ENCODE assay signal across 8 cellular contexts in the genomic region with DNA sequence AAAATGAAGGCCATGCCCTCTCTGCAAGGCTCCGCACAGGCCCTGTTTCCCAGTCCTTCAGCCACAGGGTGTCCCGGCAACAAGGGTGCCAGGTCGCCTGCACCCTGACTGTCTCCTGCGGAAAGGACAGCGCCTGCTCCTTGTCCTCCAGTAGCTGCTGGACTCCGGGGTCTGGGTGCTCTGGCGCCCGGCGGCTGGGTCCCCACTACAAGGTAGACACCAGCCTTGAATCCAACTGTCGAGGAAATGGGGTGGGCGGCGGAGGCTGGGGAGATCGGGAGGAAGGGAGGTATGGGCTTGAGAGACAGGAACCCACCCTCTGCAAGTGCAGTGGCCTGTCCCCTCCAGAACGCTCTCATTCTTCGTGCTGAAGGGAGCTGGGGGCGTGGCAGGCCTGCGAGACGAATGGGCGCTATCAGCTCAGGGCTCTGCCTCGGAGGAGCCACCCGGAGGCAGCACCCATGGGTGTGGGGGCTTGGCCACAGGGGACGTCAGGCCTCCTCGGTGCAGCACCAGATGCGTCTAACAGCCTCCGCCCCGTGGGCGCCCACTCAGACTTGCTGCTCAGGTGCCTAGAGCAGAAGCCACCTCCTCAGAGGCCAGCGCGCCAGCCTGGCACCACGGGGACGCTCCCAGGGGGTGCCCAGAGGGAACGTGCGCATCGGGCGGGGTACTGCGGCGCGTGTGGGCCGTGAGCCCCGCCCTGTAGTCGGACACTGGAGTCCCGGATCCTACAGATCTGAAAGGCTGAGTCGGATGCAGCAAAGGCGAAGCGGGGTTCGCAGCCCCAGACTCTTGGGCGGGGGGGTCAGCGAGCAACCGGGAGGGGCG. TPM values are rescaled to one million over a fixed set of nuclear protein-coding genes. Genes with fewer than 3 reads are reported as not detected.
A peak's percentile ranks its signal among the peaks of the same experiment; 100 is the strongest.
DNase-seq lines count a peak whose midpoint lies in the region; ATAC-seq and TF ChIP-seq lines count a peak whose summit lies in the region.

No MANE protein-coding gene starts in this region.

- no peak overlapping the region for H3K9ac ChIP-seq in rectal smooth muscle tissue (ENCODE audit: low read length)

- POLR2A ChIA-PET in RWPE1 (lab: Yijun Ruan, JAX; ENCODE audit: low non-redundant PET): interaction anchor here (1.0 to 1.6 kb wide), 2 partner anchors 14 to 17 kb away, joined by 5 read pairs; no protein-coding TSS in a partner anchor

- H3K9me3 ChIP-seq in heart left ventricle: no peaks in the 10 kb centered on the region

- WGBS in heart left ventricle, 4 donors: 15 to 66% (median 27%) methylated on average over 12 to 50 of the region's 50 CpGs

- peak overlapping the region; percentile 82 for H3K4me3 Mint-ChIP-seq in activated naive CD4-positive, alpha-beta T cell treated with anti-CD3 and anti-CD28 coated beads for 36 hours

- no peaks in the 10 kb centered on the region for H3K9me3 Mint-ChIP-seq in activated naive CD4-positive, alpha-beta T cell treated with anti-CD3 and anti-CD28 coated beads for 36 hours

- H3K36me3 ChIP-seq in heart left ventricle (no peaks in the 10 kb centered on the region), rectal smooth muscle tissue (ENCODE audit: control insufficient read depth, insufficient read depth, low read length) (no peaks in the 10 kb centered on the region)

- peaks cover 75% of the 10 kb centered on the region for H3K4me1 Mint-ChIP-seq in activated naive CD4-positive, alpha-beta T cell treated with anti-CD3 and anti-CD28 coated beads for 36 hours (ENCODE audit: low read depth)

- H3K4me1 ChIP-seq in heart left ventricle (peaks cover 5 to 69% (median 37%) of the 10 kb centered on the region in 12 donors), rectal smooth muscle tissue (ENCODE audit: control insufficient read depth, insufficient read depth, low read length) (peaks cover 6% of the 10 kb centered on the region)

- intact Hi-C loops in activated naive CD4-positive, alpha-beta T cell treated with anti-CD3 and anti-CD28 coated beads for 36 hours (cut with micrococcal nuclease): no loop called here
- intact Hi-C loops in heart left ventricle (cut with DNase I): loop anchor here in 1 of 10 donors (5.0 kb wide), 1 partner anchor 46 kb away; a partner anchor contains a TSS

- H3K27ac ChIP-seq in RWPE1 (peak overlapping the region; percentile 89), heart left ventricle (peak overlapping the region; percentile 77 to 96 (median 89)), rectal smooth muscle tissue (ENCODE audit: low read depth, low read length) (peak overlapping the region; percentile 83)

- H3K27me3 ChIP-seq in heart left ventricle: no peaks in the 10 kb centered on the region
- no peaks in the 10 kb centered on the region for H3K27me3 ChIP-seq in rectal smooth muscle tissue (ENCODE audit: control insufficient read depth, insufficient read depth, low read length)

- ATAC-seq in GM18520 (IDR thresholded peaks at IDR 0.05; ENCODE audit: unreplicated experiment) (peak; percentile 64), HG03025 (IDR thresholded peaks at IDR 0.05; ENCODE audit: low FRiP score, unreplicated experiment) (peak; percentile 37), heart left ventricle (peak; percentile 12 to 67 (median 50))

- DNase-seq in AG08395 (ENCODE audit: low spot score) (peak; percentile 53), RWPE1 (ENCODE audit: low spot score) (peak; percentile 63), heart left ventricle (peak; percentile 48 to 84 (median 63)), GDM1 (lab: John Stamatoyannopoulos, UW) (no peak)
- peak; percentile 83 for DNase-seq in activated naive CD4-positive, alpha-beta T cell treated with anti-CD3 and anti-CD28 coated beads for 36 hours

- peak overlapping the region; percentile 88 for H3K27ac Mint-ChIP-seq in activated naive CD4-positive, alpha-beta T cell treated with anti-CD3 and anti-CD28 coated beads for 36 hours

- CTCF ChIA-PET in RWPE1 (lab: Yijun Ruan, JAX): interaction anchor here (0.5 kb wide), 1 partner anchor 117 kb away, joined by 3 read pairs; no protein-coding TSS in a partner anchor
- CTCF ChIA-PET in activated naive CD4-positive, alpha-beta T cell treated with anti-CD3 and anti-CD28 coated beads for 36 hours (lab: Charles Lee): interaction anchor here (1.1 to 1.6 kb wide), 2 partner anchors 14 to 68 kb away, joined by 3 to 7 read pairs; no protein-coding TSS in a partner anchor

- TF ChIP-seq CTCF in RWPE1 (conservative IDR thresholded peaks at IDR 0.05; ENCODE audit: low read depth): no peak
- TF ChIP-seq CTCF in heart left ventricle (IDR thresholded peaks at IDR 0.05): no peak

- TF ChIP-seq POLR2A in heart left ventricle (IDR thresholded peaks at IDR 0.05): no peak

- no peaks in the 10 kb centered on the region for H3K27me3 Mint-ChIP-seq in activated naive CD4-positive, alpha-beta T cell treated with anti-CD3 and anti-CD28 coated beads for 36 hours (ENCODE audit: low read depth)

- peaks cover 3% of the 10 kb centered on the region for H3K36me3 Mint-ChIP-seq in activated naive CD4-positive, alpha-beta T cell treated with anti-CD3 and anti-CD28 coated beads for 36 hours (ENCODE audit: low read depth)

- H3K4me3 ChIP-seq in heart left ventricle (peak overlapping the region; percentile 49 to 85 (median 77)), rectal smooth muscle tissue (ENCODE audit: low read length) (peak overlapping the region; percentile 77)

RNA-seq across cellular contexts. Expression of a gene that starts 15.6 kb away (rescaled TPM):
- total RNA-seq in activated naive CD4-positive, alpha-beta T cell treated with anti-CD3 and anti-CD28 coated beads for 36 hours: 100 to 1,000 TPM; 112 to 120 TPM
- 10 to 100 TPM in 1 of 9 donors, 1 to 10 TPM in 8; 1.2 to 10.3 (median 2.6) TPM for total RNA-seq in heart left ventricle
- polyA plus RNA-seq in heart left ventricle: 1 to 10 TPM in 1 of 2 donors, under 1 TPM in 1; 0.50 to 1.2 TPM

RNA-seq across cellular contexts. Expression of a gene that starts 23.5 kb away (rescaled TPM):
- not detected for total RNA-seq in activated naive CD4-positive, alpha-beta T cell treated with anti-CD3 and anti-CD28 coated beads for 36 hours
- 1 to 10 TPM in 1 of 9 donors, under 1 TPM in 8; 0.29 to 2.3 (median 0.56) TPM for total RNA-seq in heart left ventricle
- under 1 TPM; 0.58 to 0.99 TPM for polyA plus RNA-seq in heart left ventricle

RNA-seq across cellular contexts. Expression of a gene that starts 31.1 kb away (rescaled TPM):
- not detected for total RNA-seq in activated naive CD4-positive, alpha-beta T cell treated with anti-CD3 and anti-CD28 coated beads for 36 hours
- not detected for total RNA-seq in heart left ventricle
- not detected for polyA plus RNA-seq in heart left ventricle

RNA-seq across cellular contexts. Expression of a gene that starts 47.6 kb away (rescaled TPM):
- total RNA-seq in activated naive CD4-positive, alpha-beta T cell treated with anti-CD3 and anti-CD28 coated beads for 36 hours: 10 to 100 TPM; 47.9 to 56.1 TPM
- total RNA-seq in heart left ventricle: 10 to 100 TPM; 33.5 to 49.5 (median 40.1) TPM
- polyA plus RNA-seq in heart left ventricle: 10 to 100 TPM; 34.5 to 36.0 TPM

RNA-seq across cellular contexts. Expression of a gene that starts 47.6 kb away (rescaled TPM):
- total RNA-seq in activated naive CD4-positive, alpha-beta T cell treated with anti-CD3 and anti-CD28 coated beads for 36 hours: 10 to 100 TPM; 37.1 to 39.4 TPM
- 10 to 100 TPM; 34.5 to 53.3 (median 40.5) TPM for total RNA-seq in heart left ventricle
- 10 to 100 TPM; 44.5 to 80.4 TPM for polyA plus RNA-seq in heart left ventricle

Comparison
In these comparisons a context has a peak if more than half of its experiments do, and no peak if none do; other contexts are left out.
1. RNA of a gene that starts 15.6 kb away (total RNA-seq): 112 to 120 TPM in activated naive CD4-positive, alpha-beta T cell treated with anti-CD3 and anti-CD28 coated beads for 36 hours; 1.2 to 10.3 TPM in heart left ventricle; every median in the first group is over 10 times any median in the second.
2. Peak in every context shown above with its lines, with median percentiles within 50 percentile points of each other: ATAC-seq and H3K27ac ChIP-seq.